In genomic region chr3:136937175-136937574, GRCh38 we compare ENCODE assay signal across 22 cellular contexts. TPM values are rescaled to one million over a fixed set of nuclear protein-coding genes. Genes with fewer than 3 reads are reported as not detected.
A peak's percentile ranks its signal among the peaks of the same experiment; 100 is the strongest.
DNase-seq lines count a peak whose midpoint lies in the region; ATAC-seq and TF ChIP-seq lines count a peak whose summit lies in the region.
"Had no signal": no experiment of that assay in that cellular context is flagged by ENCODE, and none has a peak within 500 bp of the region (broad histone marks: within the 10 kb centered on the region; RNA-seq: fewer than 3 reads in every experiment).

No MANE protein-coding gene starts in this region.

- H3K27ac Mint-ChIP-seq in natural killer cell: peak overlapping the region; percentile 80 to 86
- H3K27ac Mint-ChIP-seq in natural killer cell treated with Interleukin-12 subunit alpha and Interleukin-12 subunit beta and Interleukin-15 and Interleukin-18, amount 100 ng/mL, for 72 hours: no peak overlapping the region
- peak overlapping the region; percentile 47 for H3K27ac Mint-ChIP-seq in central memory CD8-positive, alpha-beta T cell (ENCODE audit: low read depth)
- H3K27ac Mint-ChIP-seq: CD4-positive, alpha-beta T cell; H9 had no signal

- H3K4me1 ChIP-seq in HEK293 (ENCODE audit: control insufficient read depth, insufficient read depth, low read length): no peaks in the 10 kb centered on the region
- H3K4me1 ChIP-seq: BE2C had no signal

- no peaks in the 10 kb centered on the region for H3K9me3 ChIP-seq in HEK293 (ENCODE audit: control insufficient read depth, insufficient read depth, low read depth, low read length)
- H3K9me3 ChIP-seq: BE2C had no signal

- TF ChIP-seq CTCF in natural killer cell (IDR thresholded peaks at IDR 0.05) (no peak), HEK293 (tag by site-specific recombination; IDR thresholded peaks at IDR 0.05) (no peak)

- DNase-seq in natural killer cell (no peak), GM19240 (ENCODE audit: insufficient read length, low spot score) (no peak), occipital lobe (lab: John Stamatoyannopoulos, UW) (no peak)
- no peak for DNase-seq in natural killer cell treated with Interleukin-12 subunit alpha and Interleukin-12 subunit beta and Interleukin-15 and Interleukin-18, amount 100 ng/mL, for 72 hours (ENCODE audit: low spot score)
- no peak for DNase-seq in central memory CD8-positive, alpha-beta T cell (ENCODE audit: low spot score in 2 of 2)
- DNase-seq: ACHN; AML-193; BE2C; CD4-positive, alpha-beta T cell; CD8-positive, alpha-beta memory T cell; DMS153; DND-41; GDM1; GM23248; H9; HFFc6 had no signal

- CTCF ChIA-PET in HEK293 (lab: Yijun Ruan, JAX): no interaction called here

- no peak overlapping the region for H3K4me3 ChIP-seq in HEK293 (ENCODE audit: low read depth, low read length)
- H3K4me3 ChIP-seq: BLaER1 treated with 17β-estradiol and CSF1 and Interleukin-3, amounts not matched to agents 10 nM and 100 nM; GM23248 had no signal

- ATAC-seq in natural killer cell: no peak
- ATAC-seq in natural killer cell treated with Interleukin-12 subunit alpha and Interleukin-12 subunit beta and Interleukin-15 and Interleukin-18, amount 100 ng/mL, for 72 hours: no peak
- ATAC-seq in central memory CD8-positive, alpha-beta T cell (replicated peaks; ENCODE audit: extremely low read depth, poor library complexity, severe bottlenecking): no peak
- no peak for ATAC-seq in GM18861 (IDR thresholded peaks at IDR 0.05; ENCODE audit: unreplicated experiment)
- ATAC-seq: HCT116 had no signal

- H3K27ac ChIP-seq in HEK293 (ENCODE audit: extremely low read depth, low read depth, low read length): no peak overlapping the region
- H3K27ac ChIP-seq: 22Rv1 had no signal

- intact Hi-C loops in natural killer cell (cut with micrococcal nuclease): loop anchor here (5.0 kb wide), 2 partner anchors 75 to 185 kb away; partner anchors contain the start of genes NCK1 and STAG1

- H3K4me1 Mint-ChIP-seq in natural killer cell: peaks cover 60 to 73% of the 10 kb centered on the region in 2 donors
- H3K4me1 Mint-ChIP-seq in natural killer cell treated with Interleukin-12 subunit alpha and Interleukin-12 subunit beta and Interleukin-15 and Interleukin-18, amount 100 ng/mL, for 72 hours (ENCODE audit: low read depth in 2 of 2): peaks cover 52 to 58% of the 10 kb centered on the region in 2 donors
- H3K4me1 Mint-ChIP-seq in central memory CD8-positive, alpha-beta T cell: peaks cover 72% of the 10 kb centered on the region

- H3K36me3 ChIP-seq in HEK293 (ENCODE audit: control insufficient read depth in 2 of 2, insufficient read depth in 1 of 2, low read length in 2 of 2): peaks cover 0 to 4% of the 10 kb centered on the region in 2 experiments; a peak in 1 of 3 replicates
- H3K36me3 ChIP-seq: BE2C had no signal

- POLR2A ChIA-PET in HEK293 (lab: Yijun Ruan, JAX): no interaction called here

- peaks cover 0 to 2% of the 10 kb centered on the region in 2 donors for H3K9me3 Mint-ChIP-seq in natural killer cell
- no peaks in the 10 kb centered on the region for H3K9me3 Mint-ChIP-seq in natural killer cell treated with Interleukin-12 subunit alpha and Interleukin-12 subunit beta and Interleukin-15 and Interleukin-18, amount 100 ng/mL, for 72 hours
- H3K9me3 Mint-ChIP-seq in central memory CD8-positive, alpha-beta T cell: no peaks in the 10 kb centered on the region
- H3K9me3 Mint-ChIP-seq: CD14-positive monocyte had no signal

- no peaks in the 10 kb centered on the region for H3K27me3 Mint-ChIP-seq in natural killer cell (ENCODE audit: low read depth in 2 of 2)
- no peaks in the 10 kb centered on the region for H3K27me3 Mint-ChIP-seq in natural killer cell treated with Interleukin-12 subunit alpha and Interleukin-12 subunit beta and Interleukin-15 and Interleukin-18, amount 100 ng/mL, for 72 hours
- H3K27me3 Mint-ChIP-seq in central memory CD8-positive, alpha-beta T cell: no peaks in the 10 kb centered on the region
- H3K27me3 Mint-ChIP-seq: CD4-positive, alpha-beta T cell had no signal

- no peak overlapping the region for H3K4me3 Mint-ChIP-seq in natural killer cell
- no peak overlapping the region for H3K4me3 Mint-ChIP-seq in natural killer cell treated with Interleukin-12 subunit alpha and Interleukin-12 subunit beta and Interleukin-15 and Interleukin-18, amount 100 ng/mL, for 72 hours
- no peak overlapping the region for H3K4me3 Mint-ChIP-seq in central memory CD8-positive, alpha-beta T cell
- H3K4me3 Mint-ChIP-seq: CD14-positive monocyte; CD4-positive, alpha-beta T cell; CD8-positive, alpha-beta memory T cell; H9; HFFc6 had no signal

- H3K36me3 Mint-ChIP-seq in natural killer cell: no peaks in the 10 kb centered on the region
- peaks cover 10% of the 10 kb centered on the region for H3K36me3 Mint-ChIP-seq in natural killer cell treated with Interleukin-12 subunit alpha and Interleukin-12 subunit beta and Interleukin-15 and Interleukin-18, amount 100 ng/mL, for 72 hours
- H3K36me3 Mint-ChIP-seq in central memory CD8-positive, alpha-beta T cell (ENCODE audit: insufficient read depth): peaks cover 8% of the 10 kb centered on the region

TF ChIP-seq in HEK293, 187 proteins besides CTCF, POLR2A, EP300 and RAD21:
- TF ChIP-seq ZBTB49 (tag by site-specific recombination; IDR thresholded peaks at IDR 0.05; ENCODE audit: low read depth) (no peak), SETDB1 (IDR thresholded peaks at IDR 0.05; ENCODE audit: insufficient read length, low read length) (peak; percentile 56)

RNA-seq across cellular contexts. Expression of gene IL20RB, which starts 20.6 kb away (rescaled TPM):
- total RNA-seq in natural killer cell (1 to 10 TPM; 1.9 to 3.6 (median 2.8) TPM), occipital lobe (0.62 TPM)
- 1 to 10 TPM; 3.4 to 8.7 TPM for total RNA-seq in natural killer cell treated with Interleukin-12 subunit alpha and Interleukin-12 subunit beta and Interleukin-15 and Interleukin-18, amount 100 ng/mL, for 72 hours

Comparison
In these comparisons a context has a peak if more than half of its experiments do, and no peak if none do; other contexts are left out.
1. H3K27ac Mint-ChIP-seq: peak in natural killer cell (2 of 2) and central memory CD8-positive, alpha-beta T cell (single experiment); none in natural killer cell treated with Interleukin-12 subunit alpha and Interleukin-12 subunit beta and Interleukin-15 and Interleukin-18, amount 100 ng/mL, for 72 hours (0 of 2).